18 cellular contexts compared by ENCODE assay signal in the genomic region with DNA sequence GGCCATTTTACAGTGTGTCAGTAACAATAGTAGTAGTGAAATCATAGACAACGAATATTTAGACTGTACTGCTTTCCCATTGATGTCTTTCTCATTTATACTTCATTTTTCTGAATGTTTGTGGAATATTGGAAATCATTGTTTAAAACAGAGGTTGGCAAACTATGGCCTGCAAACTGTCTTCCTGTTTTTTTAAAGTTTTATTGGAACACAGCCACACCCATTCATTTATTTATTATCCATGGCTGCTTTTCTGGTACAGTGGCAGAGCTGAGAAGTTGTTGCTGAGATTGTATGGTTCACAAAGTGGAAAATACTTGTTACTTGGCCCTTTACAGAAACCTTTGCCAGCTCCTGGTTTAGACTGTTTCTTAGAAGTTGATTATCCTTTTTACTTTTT. TPM values are rescaled to one million over a fixed set of nuclear protein-coding genes. Genes with fewer than 3 reads are reported as not detected.
DNase-seq lines count a peak whose midpoint lies in the region; ATAC-seq, FAIRE-seq and TF ChIP-seq lines count a peak whose summit lies in the region.
"Had no signal": no experiment of that assay in that cellular context is flagged by ENCODE, and none has a peak within 500 bp of the region (broad histone marks: within the 10 kb centered on the region; RNA-seq: fewer than 3 reads in every experiment).

No MANE protein-coding gene starts in this region.

- intact Hi-C loops in K562 (cut with micrococcal nuclease) = no loop called here
- intact Hi-C loops in endothelial cell of umbilical vein (cut with micrococcal nuclease) = no loop called here
- intact Hi-C loops in mucosa of descending colon (cut with DNase I, micrococcal nuclease) = no loop called here
- intact Hi-C loops in Right ventricle myocardium superior (cut with DNase I) = no loop called here

- no peak for TF ChIP-seq POLR2A in K562 (conservative IDR thresholded peaks at IDR 0.05)
- TF ChIP-seq POLR2A in endothelial cell of umbilical vein (IDR thresholded peaks at IDR 0.05; ENCODE audit: low read depth, low read length) = no peak

- no peak overlapping the region for H3K9ac ChIP-seq in K562 (ENCODE audit: insufficient read depth in 1 of 2, low read depth in 2 of 2, low read length in 2 of 2)
- no peak overlapping the region for H3K9ac ChIP-seq in endothelial cell of umbilical vein (replicated peaks; ENCODE audit: extremely low read depth, insufficient read depth, low read length)

- no peak for TF ChIP-seq EP300 in K562 (IDR thresholded peaks at IDR 0.05; ENCODE audit: low read length)

- H3K27ac ChIP-seq in K562 (ENCODE audit: extremely low read depth, low read depth, low read length) = no peak overlapping the region
- no peak overlapping the region for H3K27ac ChIP-seq in endothelial cell of umbilical vein (ENCODE audit: insufficient read depth, low read depth, low read length)
- H3K27ac ChIP-seq: A549, C4-2B had no signal

- in situ Hi-C loops in K562 (cut with MboI) = no loop called here

- H2AFZ ChIP-seq in K562 (ENCODE audit: low read depth, low read length) = no peak overlapping the region
- H2AFZ ChIP-seq in endothelial cell of umbilical vein (ENCODE audit: low read depth, low read length) = no peak overlapping the region

- dilution Hi-C loops in endothelial cell of umbilical vein (cut with MboI; ENCODE audit: extremely low pct_ligation_motif_present, low sequenced_read_pairs) = no loop called here

- TF ChIP-seq CTCF in K562 (IDR thresholded peaks at IDR 0.05 in 2 of 3, conservative IDR thresholded peaks at IDR 0.05 in 1 of 3; ENCODE audit: insufficient read depth in 2 of 3, low read depth in 1 of 3, low read length in 3 of 3) = no peak
- TF ChIP-seq CTCF in endothelial cell of umbilical vein (IDR thresholded peaks at IDR 0.05; ENCODE audit: extremely low read depth in 1 of 2, insufficient read depth in 1 of 2, low read depth in 1 of 2, low read length in 2 of 2) = no peak
- TF ChIP-seq CTCF in mucosa of descending colon (IDR thresholded peaks at IDR 0.05) = no peak

- H3K9me3 ChIP-seq in K562 (replicated peaks; ENCODE audit: control insufficient read depth, insufficient read depth, low read depth, low read length) (no peaks in the 10 kb centered on the region), endothelial cell of umbilical vein (replicated peaks; ENCODE audit: control insufficient read depth, insufficient read depth, low read length) (no peaks in the 10 kb centered on the region), mucosa of descending colon (no peaks in the 10 kb centered on the region)
- H3K9me3 ChIP-seq: A549, BE2C had no signal

- FAIRE-seq in K562 (lab: Jason Lieb, UNC) = no peak
- no peak for FAIRE-seq in endothelial cell of umbilical vein (lab: Jason Lieb, UNC)
- FAIRE-seq: A549, D721Med, GM12892 had no signal

- H3K4me2 ChIP-seq in K562 (ENCODE audit: insufficient read depth, low read length) = no peak overlapping the region
- peak overlapping the region; percentile 45 for H3K4me2 ChIP-seq in endothelial cell of umbilical vein (ENCODE audit: insufficient read depth, low read length)
- H3K4me2 ChIP-seq: A549 had no signal

- ATAC-seq in K562 (no peak), mucosa of descending colon (peak; percentile 60), Right ventricle myocardium superior (ENCODE audit: poor library complexity) (no peak)
- ATAC-seq: A549; CD8-positive, alpha-beta T cell had no signal

- H3K9me1 ChIP-seq in K562 (ENCODE audit: control insufficient read depth, insufficient read depth, low read length) = no peaks in the 10 kb centered on the region
- H3K9me1 ChIP-seq in endothelial cell of umbilical vein (replicated peaks; ENCODE audit: control insufficient read depth, extremely low read depth, insufficient read depth, low read length) = peaks cover 5% of the 10 kb centered on the region

- peaks cover 98% of the 10 kb centered on the region for H3K79me2 ChIP-seq in K562 (ENCODE audit: control insufficient read depth, insufficient read depth, low read length)
- H3K79me2 ChIP-seq in endothelial cell of umbilical vein (ENCODE audit: control insufficient read depth, insufficient read depth, low read length) = peaks cover 93% of the 10 kb centered on the region

- 52% methylated on average over 1 of the region's 1 CpG for WGBS in K562 (ENCODE audit: insufficient coverage, low coverage, missing lambda C conversion rate)

- CTCF ChIA-PET in K562 (lab: Yijun Ruan, JAX; ENCODE audit: low intra/inter-chr PET ratio) (no interaction called here), endothelial cell of umbilical vein (lab: Charles Lee) (no interaction called here)

- BruUV-seq in K562 (replicated peaks; lab: Mats Ljungman, UMichigan) (no TSS peak), endothelial cell of umbilical vein (replicated peaks; lab: Mats Ljungman, UMichigan) (no TSS peak)

- POLR2A ChIA-PET in K562 (lab: Yijun Ruan, JAX) (interaction anchor here (3.9 kb wide), 1 partner anchor 10 kb away, joined by 13 read pairs; no protein-coding TSS in a partner anchor), endothelial cell of umbilical vein (lab: Charles Lee) (no interaction called here)

- no peaks in the 10 kb centered on the region for H3K27me3 ChIP-seq in K562 (ENCODE audit: control insufficient read depth in 2 of 2, insufficient read depth in 2 of 2, low read length in 2 of 2)
- no peaks in the 10 kb centered on the region for H3K27me3 ChIP-seq in endothelial cell of umbilical vein (ENCODE audit: control insufficient read depth in 2 of 2, insufficient read depth in 2 of 2, low read length in 2 of 2)
- H3K27me3 ChIP-seq: BE2C had no signal

- no peak for TF ChIP-seq RAD21 in K562 (CRISPR knock-in tag; conservative IDR thresholded peaks at IDR 0.05 in 1 of 2, IDR thresholded peaks at IDR 0.05 in 1 of 2)

- DNase-seq in K562 (ENCODE audit: extremely low read depth in 1 of 4, low spot score in 3 of 4) (no peak), endothelial cell of umbilical vein (ENCODE audit: low read depth, low spot score) (peak; percentile 48), mucosa of descending colon (no peak), cerebellar nuclear complex (lab: John Stamatoyannopoulos, UW) (no peak), Right ventricle myocardium superior (no peak), NCI-H1417 (lab: John Stamatoyannopoulos, UW) (no peak)
- DNase-seq: BE2C; CD8-positive, alpha-beta T cell; COR-L47; DMS153; DMS79 treated with DMSO at 0.1 percent for 48 hours; GDM1; GOT3; H9 had no signal

- H3K4me1 ChIP-seq in K562 (replicated peaks in 1 of 2; ENCODE audit: control insufficient read depth in 2 of 2, insufficient read depth in 2 of 2, low read length in 2 of 2) = peaks cover 0 to 7% of the 10 kb centered on the region in 2 experiments; a peak in 3 of 5 replicates
- peaks cover 44% of the 10 kb centered on the region for H3K4me1 ChIP-seq in endothelial cell of umbilical vein (ENCODE audit: control insufficient read depth, extremely low read depth, insufficient read depth, low read length)
- H3K4me1 ChIP-seq in mucosa of descending colon (ENCODE audit: low read depth) = peaks cover 11% of the 10 kb centered on the region
- H3K4me1 ChIP-seq: BE2C had no signal

- peaks cover 11% of the 10 kb centered on the region; the same call in 1 of the 2 replicates for H4K20me1 ChIP-seq in K562 (replicated peaks; ENCODE audit: control insufficient read depth, insufficient read depth, low read length)
- peaks cover 5% of the 10 kb centered on the region for H4K20me1 ChIP-seq in endothelial cell of umbilical vein (replicated peaks; ENCODE audit: control insufficient read depth, extremely low read depth, insufficient read depth, low read length)

- H3K4me3 ChIP-seq in K562 (no peak overlapping the region), endothelial cell of umbilical vein (replicated peaks in 1 of 3; ENCODE audit: insufficient read depth in 1 of 3, low read depth in 1 of 3, low read length in 3 of 3) (no peak overlapping the region), mucosa of descending colon (no peak overlapping the region)
- H3K4me3 ChIP-seq: A549 had no signal

- no peaks in the 10 kb centered on the region for H3K36me3 ChIP-seq in K562 (ENCODE audit: control insufficient read depth, insufficient read depth, low read length)
- peaks cover 0 to 1% of the 10 kb centered on the region in 2 experiments for H3K36me3 ChIP-seq in endothelial cell of umbilical vein (ENCODE audit: control insufficient read depth in 2 of 2, extremely low read depth in 1 of 2, insufficient read depth in 2 of 2, low read length in 2 of 2)
- H3K36me3 ChIP-seq in mucosa of descending colon (ENCODE audit: low read depth) = no peaks in the 10 kb centered on the region
- H3K36me3 ChIP-seq: BE2C had no signal

TF ChIP-seq in endothelial cell of umbilical vein, 7 proteins besides CTCF, POLR2A, EP300 and RAD21 (continues in another document):
- no peak for TF ChIP-seq GATA2 (IDR thresholded peaks at IDR 0.05; ENCODE audit: insufficient read depth, insufficient read length, low read depth, low read length)

RNA-seq across cellular contexts. Expression of gene FAR1, which starts 13.7 kb away (rescaled TPM):
- 48.0 and 242 TPM in 2 replicates for total RNA-seq in K562 (2011; cell fraction: chromatin; rRNA removed; ENCODE audit: low replicate concordance)
- total RNA-seq in K562 (2011; cell fraction: nucleolus; rRNA removed) = 14.3 and 23.7 TPM in 2 replicates
- total RNA-seq in K562 (2011; cell fraction: nucleoplasm; rRNA removed) = 50.6 and 76.4 TPM in 2 replicates
- total RNA-seq in K562 (2014; rRNA removed) (31.2 and 33.0 TPM in 2 replicates), K562 (2014; rRNA removed; fragmentation: Illumina TruSeq; extraction: Trizol) (63.6 and 80.0 TPM in 2 replicates), K562 (2015; rRNA removed; fragmentation: Illumina TruSeq; extraction: Trizol) (46.8 and 52.6 TPM in 2 replicates), K562 (2021) (62.0 and 63.5 TPM in 2 replicates), endothelial cell of umbilical vein (72.3 and 76.4 TPM in 2 replicates), mucosa of descending colon (100 to 1,000 TPM in 2 of 3 donors, 10 to 100 TPM in 1; 74.3 to 103 (median 102) TPM), Right ventricle myocardium superior (35.3 TPM)
- polyA plus RNA-seq in K562 (2011; rRNA removed) (73.5 and 88.2 TPM in 2 replicates), K562 (2014; fragmentation: Illumina TruSeq; extraction: Trizol) (61.7 and 67.6 TPM in 2 replicates), K562 (2014; fragmentation: Nextera tagmentation; extraction: Ambion mirVana) (10 to 100 TPM; 17.7 to 23.3 TPM), K562 (2014; rRNA removed) (42.2 and 43.6 TPM in 2 replicates), endothelial cell of umbilical vein (24.6 and 29.5 TPM in 2 replicates)
- polyA plus RNA-seq in K562 (2011; cell fraction: cytosol; rRNA removed) = 24.8 and 32.3 TPM in 2 replicates
- 51.1 and 85.3 TPM in 2 replicates for polyA plus RNA-seq in K562 (2011; cell fraction: nucleus; rRNA removed)
- 35.4 and 39.3 TPM in 2 replicates for polyA plus RNA-seq in K562 (2012)
- polyA minus RNA-seq in K562 (2011; rRNA and poly(A)+ RNA removed) = 169 and 188 TPM in 2 replicates
- 38.2 and 48.4 TPM in 2 replicates for polyA minus RNA-seq in K562 (2011; cell fraction: cytosol; rRNA and poly(A)+ RNA removed)
- polyA minus RNA-seq in K562 (2011; cell fraction: nucleus; rRNA and poly(A)+ RNA removed) = 47.4 and 115 TPM in 2 replicates
- 35.5 and 38.4 TPM in 2 replicates for polyA plus RNA-seq in endothelial cell of umbilical vein (2011; cell fraction: cytosol; rRNA removed)
- polyA plus RNA-seq in endothelial cell of umbilical vein (2011; cell fraction: nucleus; rRNA removed) = 64.9 and 89.2 TPM in 2 replicates
- 50.7 and 63.3 TPM in 2 replicates for polyA plus RNA-seq in endothelial cell of umbilical vein (2012)
- 74.3 and 92.1 TPM in 2 replicates for polyA minus RNA-seq in endothelial cell of umbilical vein
- 38.9 TPM for polyA minus RNA-seq in endothelial cell of umbilical vein (2011; cell fraction: cytosol; rRNA and poly(A)+ RNA removed)
- polyA minus RNA-seq in endothelial cell of umbilical vein (2011; cell fraction: nucleus; rRNA and poly(A)+ RNA removed) = 67.5 and 119 TPM in 2 replicates
